ENCODE assay signal across 9 cellular contexts in genomic region chr1:113874017-113874879, GRCh38. TPM values are rescaled to one million over a fixed set of nuclear protein-coding genes. Genes with fewer than 3 reads are reported as not detected.
DNase-seq lines count a peak whose midpoint lies in the region; ATAC-seq and TF ChIP-seq lines count a peak whose summit lies in the region.
"Had no signal": no experiment of that assay in that cellular context is flagged by ENCODE, and none has a peak within 500 bp of the region (broad histone marks: within the 10 kb centered on the region; RNA-seq: fewer than 3 reads in every experiment).

No MANE protein-coding gene starts in this region.

- peaks cover 53 to 55% of the 10 kb centered on the region in 2 experiments for H3K4me1 ChIP-seq in neutrophil (ENCODE audit: control insufficient read depth in 1 of 2, insufficient read depth in 1 of 2, low read depth in 1 of 2, low read length in 1 of 2)

- no peaks in the 10 kb centered on the region for H3K27me3 Mint-ChIP-seq in activated naive CD8-positive, alpha-beta T cell

- peak; percentile 40 for ATAC-seq in GM18502 (IDR thresholded peaks at IDR 0.05; ENCODE audit: poor library complexity, unreplicated experiment)

- H3K9me3 ChIP-seq in AG04450 (ENCODE audit: control insufficient read depth, insufficient read depth, low read length) (no peaks in the 10 kb centered on the region), neutrophil (no peaks in the 10 kb centered on the region)
- H3K9me3 ChIP-seq: thoracic aorta had no signal

- peaks cover 6% of the 10 kb centered on the region for H3K9me3 Mint-ChIP-seq in activated naive CD8-positive, alpha-beta T cell (ENCODE audit: low read depth)

- peaks cover 9% of the 10 kb centered on the region for H3K36me3 Mint-ChIP-seq in activated naive CD8-positive, alpha-beta T cell

- DNase-seq in AG04450 (ENCODE audit: low read depth, low spot score) (no peak), M059J (ENCODE audit: low read depth) (peak; percentile 87), posterior cingulate gyrus (no peak), 8988T (no peak), NCI-H128 (lab: John Stamatoyannopoulos, UW; ENCODE audit: unreplicated experiment) (no peak)

- H3K4me3 Mint-ChIP-seq in activated naive CD8-positive, alpha-beta T cell: peak overlapping the region; percentile 76

- H3K4me1 Mint-ChIP-seq in activated naive CD8-positive, alpha-beta T cell (ENCODE audit: low read depth): peaks cover 70% of the 10 kb centered on the region

- H3K27me3 ChIP-seq in AG04450 (ENCODE audit: control insufficient read depth, insufficient read depth, low read length) (no peaks in the 10 kb centered on the region), neutrophil (no peaks in the 10 kb centered on the region)

- H3K4me3 ChIP-seq in AG04450 (ENCODE audit: low read depth, low read length) (no peak overlapping the region), neutrophil (ENCODE audit: low read depth in 1 of 2, low read length in 1 of 2) (no peak overlapping the region)
- H3K4me3 ChIP-seq: thoracic aorta had no signal

- no peaks in the 10 kb centered on the region for H3K36me3 ChIP-seq in neutrophil
- H3K36me3 ChIP-seq: thoracic aorta had no signal

- CTCF ChIA-PET in AG04450 (lab: Charles Lee): interaction anchor here (0.8 to 1.0 kb wide), 2 partner anchors 39 to 802 kb away, joined by 3 to 6 read pairs; partner anchors contain the start of gene LRIG2

- POLR2A ChIA-PET in AG04450 (lab: Yijun Ruan, JAX): no interaction called here

- peak; percentile 23; the same call in 1 of the 2 replicates for TF ChIP-seq CTCF in AG04450 (IDR thresholded peaks at IDR 0.05; ENCODE audit: low read depth, low read length)
- peak; percentile 11 for TF ChIP-seq CTCF in neutrophil (IDR thresholded peaks at IDR 0.05)

- no peak overlapping the region for H3K27ac ChIP-seq in AG04450 (ENCODE audit: low read depth, low read length)
- H3K27ac ChIP-seq in neutrophil: peak overlapping the region; percentile 92
- H3K27ac ChIP-seq: thoracic aorta had no signal

- H3K27ac Mint-ChIP-seq in activated naive CD8-positive, alpha-beta T cell: peak overlapping the region; percentile 96

- intact Hi-C loops in posterior cingulate gyrus (cut with DNase I): no loop called here

RNA-seq across cellular contexts. Expression of gene PTPN22, which starts 2.7 kb away (rescaled TPM):
- polyA plus RNA-seq in AG04450 (2011; rRNA removed): 0.17 and 0.21 TPM in 2 replicates
- polyA minus RNA-seq in AG04450 (2011; rRNA and poly(A)+ RNA removed): 0.26 TPM in 1 of 2 replicates, not detected in the other
- 1.7 and 1.9 TPM in 2 replicates for total RNA-seq in M059J (2014; rRNA removed; shearing (Covaris generic))

RNA-seq across cellular contexts. Expression of gene BCL2L15, which starts 13.1 kb away (rescaled TPM):
- polyA plus RNA-seq in AG04450 (2011; rRNA removed): 0.11 and 0.12 TPM in 2 replicates
- polyA minus RNA-seq in AG04450 (2011; rRNA and poly(A)+ RNA removed): 0.04 and 0.05 TPM in 2 replicates
- total RNA-seq in M059J (2014; rRNA removed; shearing (Covaris generic)): not detected in 2 replicates

RNA-seq across cellular contexts. Expression of gene AP4B1, which starts 30.4 kb away (rescaled TPM):
- 13.6 and 16.5 TPM in 2 replicates for polyA plus RNA-seq in AG04450 (2011; rRNA removed)
- polyA minus RNA-seq in AG04450 (2011; rRNA and poly(A)+ RNA removed): 17.0 and 17.1 TPM in 2 replicates
- 17.9 and 18.9 TPM in 2 replicates for total RNA-seq in M059J (2014; rRNA removed; shearing (Covaris generic))

RNA-seq across cellular contexts. Expression of gene DCLRE1B, which starts 30.9 kb away (rescaled TPM):
- 2.7 and 3.2 TPM in 2 replicates for polyA plus RNA-seq in AG04450 (2011; rRNA removed)
- polyA minus RNA-seq in AG04450 (2011; rRNA and poly(A)+ RNA removed): 3.2 and 4.7 TPM in 2 replicates
- 16.9 and 19.2 TPM in 2 replicates for total RNA-seq in M059J (2014; rRNA removed; shearing (Covaris generic))

RNA-seq across cellular contexts. Expression of gene HIPK1, which starts 54.9 kb away (rescaled TPM):
- 28.4 and 31.3 TPM in 2 replicates for polyA plus RNA-seq in AG04450 (2011; rRNA removed)
- polyA minus RNA-seq in AG04450 (2011; rRNA and poly(A)+ RNA removed): 119 and 124 TPM in 2 replicates
- total RNA-seq in M059J (2014; rRNA removed; shearing (Covaris generic)): 26.2 and 34.9 TPM in 2 replicates
